In genomic region chr19:18711893-18712292, GRCh38 we compare ENCODE assay signal across 19 cellular contexts. TPM values are rescaled to one million over a fixed set of nuclear protein-coding genes. Genes with fewer than 3 reads are reported as not detected.
DNase-seq lines count a peak whose midpoint lies in the region; ATAC-seq, FAIRE-seq and TF ChIP-seq lines count a peak whose summit lies in the region.
"Had no signal": no experiment of that assay in that cellular context is flagged by ENCODE, and none has a peak within 500 bp of the region (broad histone marks: within the 10 kb centered on the region; RNA-seq: fewer than 3 reads in every experiment).

No MANE protein-coding gene starts in this region.

- no peak overlapping the region for H3K27ac Mint-ChIP-seq in WTC11
- H3K27ac Mint-ChIP-seq: CD4-positive, alpha-beta T cell had no signal

- no peak for DNase-seq in WTC11 (ENCODE audit: low spot score)
- no peak for DNase-seq in K562 (ENCODE audit: extremely low read depth in 1 of 4, low spot score in 3 of 4)
- DNase-seq in mesenchymal stem cell: no peak
- no peak for DNase-seq in HuH-7.5 (ENCODE audit: low spot score)
- DNase-seq in SIG-M5 treated with dmso at 0.1 percent for 504 hours (lab: John Stamatoyannopoulos, UW; ENCODE audit: unreplicated experiment): no peak
- DNase-seq: ACHN; AML-193; Caco-2; CD4-positive, alpha-beta T cell; KBM-7 had no signal

- H2BK120ac ChIP-seq in mesenchymal stem cell (ENCODE audit: low read depth, low read length): no peak overlapping the region

- H2AFZ ChIP-seq in K562 (ENCODE audit: low read depth, low read length) (no peak overlapping the region), mesenchymal stem cell (ENCODE audit: low read depth, low read length) (no peak overlapping the region)
- H2AFZ ChIP-seq: GM23248 had no signal

- H3K4me1 ChIP-seq in K562 (replicated peaks in 1 of 2; ENCODE audit: control insufficient read depth in 2 of 2, insufficient read depth in 2 of 2, low read length in 2 of 2): peaks cover 0 to 35% of the 10 kb centered on the region in 2 experiments; a peak in 2 of 5 replicates
- H3K4me1 ChIP-seq in mesenchymal stem cell (ENCODE audit: control insufficient read depth, insufficient read depth, low read depth, low read length): peaks cover 7% of the 10 kb centered on the region
- H3K4me1 ChIP-seq: Caco-2, HAP-1 had no signal

- ATAC-seq in WTC11: no peak
- no peak for ATAC-seq in K562
- ATAC-seq in GM21360 (IDR thresholded peaks at IDR 0.05; ENCODE audit: unreplicated experiment): no peak

- H3K9me1 ChIP-seq in K562 (ENCODE audit: control insufficient read depth, insufficient read depth, low read length): peaks cover 2% of the 10 kb centered on the region

- H3K9ac ChIP-seq in K562 (ENCODE audit: insufficient read depth in 1 of 2, low read depth in 2 of 2, low read length in 2 of 2) (no peak overlapping the region), mesenchymal stem cell (ENCODE audit: low read length) (peak overlapping the region; percentile 75)
- H3K9ac ChIP-seq: GM23248 had no signal

- H3K9me3 ChIP-seq in K562 (replicated peaks; ENCODE audit: control insufficient read depth, insufficient read depth, low read depth, low read length) (no peaks in the 10 kb centered on the region), mesenchymal stem cell (ENCODE audit: control insufficient read depth, low read length) (no peaks in the 10 kb centered on the region)
- H3K9me3 ChIP-seq: Caco-2, HAP-1 had no signal

- no peak overlapping the region for H2BK5ac ChIP-seq in mesenchymal stem cell (ENCODE audit: low read depth, low read length, poor library complexity, severe bottlenecking)

- H3K79me2 ChIP-seq in K562 (ENCODE audit: control insufficient read depth, insufficient read depth, low read length): 0 out of 3 replicates have a peak, but pooled peaks cover 4% of the 10 kb centered on the region

- FAIRE-seq in K562 (lab: Jason Lieb, UNC): peak; percentile 42
- FAIRE-seq: A204.1, D721Med, G401.6, GM12891, GM18507 had no signal

- CTCF ChIA-PET in WTC11 (lab: Charles Lee) (no interaction called here), K562 (lab: Yijun Ruan, JAX; ENCODE audit: low intra/inter-chr PET ratio) (no interaction called here)

- H2AK5ac ChIP-seq in mesenchymal stem cell (ENCODE audit: low read length, severe bottlenecking): no peak overlapping the region

- in situ Hi-C loops in K562 (cut with MboI): no loop called here

- no peak overlapping the region for H4K8ac ChIP-seq in mesenchymal stem cell (ENCODE audit: low read length)

- H3K36me3 Mint-ChIP-seq in WTC11: no peaks in the 10 kb centered on the region

- no peak overlapping the region for H3K14ac ChIP-seq in mesenchymal stem cell (ENCODE audit: low read length in 2 of 2)

- H3K36me3 ChIP-seq in K562 (ENCODE audit: control insufficient read depth, insufficient read depth, low read length) (no peaks in the 10 kb centered on the region), mesenchymal stem cell (ENCODE audit: control insufficient read depth in 1 of 2, insufficient read depth in 2 of 2, low read depth in 1 of 2, low read length in 2 of 2) (peaks cover 0 to 13% of the 10 kb centered on the region in 2 experiments)
- H3K36me3 ChIP-seq: HAP-1 had no signal

- H3K23ac ChIP-seq in mesenchymal stem cell (ENCODE audit: low read length in 2 of 2): no peak overlapping the region

- H3K27ac ChIP-seq in K562 (ENCODE audit: extremely low read depth, low read depth, low read length): no peak overlapping the region
- no peak overlapping the region for H3K27ac ChIP-seq in mesenchymal stem cell (ENCODE audit: low read length, poor library complexity, severe bottlenecking)
- H3K27ac ChIP-seq: C4-2B, GM23248 had no signal

- POLR2A ChIA-PET in WTC11 (lab: Charles Lee) (interaction anchor here (0.8 kb wide), 1 partner anchor 37 kb away, joined by 4 read pairs; no protein-coding TSS in a partner anchor), K562 (lab: Yijun Ruan, JAX) (interaction anchor here (0.6 kb wide), 1 partner anchor 283 kb away, joined by 3 read pairs; no protein-coding TSS in a partner anchor)

- H3K79me1 ChIP-seq in mesenchymal stem cell (replicated peaks; ENCODE audit: low read length, poor library complexity, severe bottlenecking): peaks cover 44% of the 10 kb centered on the region

- intact Hi-C loops in K562 (cut with micrococcal nuclease): no loop called here

- H3K27me3 Mint-ChIP-seq in WTC11 (ENCODE audit: low read depth): no peaks in the 10 kb centered on the region
- H3K27me3 Mint-ChIP-seq: CD4-positive, alpha-beta T cell had no signal

- no peak overlapping the region for H3K4ac ChIP-seq in mesenchymal stem cell (ENCODE audit: low read depth in 1 of 2, low read length in 2 of 2)

- 54% methylated on average over 3 of the region's 3 CpGs for WGBS in K562 (ENCODE audit: insufficient coverage, low coverage, missing lambda C conversion rate)
- WGBS in mesenchymal stem cell: 86% methylated on average over 3 of the region's 3 CpGs

- no peak overlapping the region for H3K4me3 Mint-ChIP-seq in WTC11
- H3K4me3 Mint-ChIP-seq: CD4-positive, alpha-beta T cell had no signal

- H3K4me1 Mint-ChIP-seq in WTC11: peaks cover 4% of the 10 kb centered on the region; the same call in 1 of the 2 replicates

- H3K4me3 ChIP-seq in K562 (no peak overlapping the region), mesenchymal stem cell (ENCODE audit: insufficient read depth in 1 of 2, low read depth in 1 of 2, low read length in 2 of 2) (no peak overlapping the region)
- H3K4me3 ChIP-seq: GM23248, HAP-1 had no signal

- no peak overlapping the region for H3K18ac ChIP-seq in mesenchymal stem cell (ENCODE audit: low read depth in 1 of 2, low read length in 2 of 2)

- no peak for TF ChIP-seq POLR2A in K562 (conservative IDR thresholded peaks at IDR 0.05)

- no peak overlapping the region for H2BK12ac ChIP-seq in mesenchymal stem cell (ENCODE audit: low read length in 2 of 2)

- H3K27me3 ChIP-seq in K562 (ENCODE audit: control insufficient read depth in 2 of 2, insufficient read depth in 2 of 2, low read length in 2 of 2): no peaks in the 10 kb centered on the region
- no peaks in the 10 kb centered on the region for H3K27me3 ChIP-seq in mesenchymal stem cell (ENCODE audit: control insufficient read depth in 1 of 2, insufficient read depth in 1 of 2, low read length in 2 of 2)

- H3K9me3 Mint-ChIP-seq in WTC11: no peaks in the 10 kb centered on the region
- H3K9me3 Mint-ChIP-seq: CD4-positive, alpha-beta T cell had no signal

- BruUV-seq in K562 (replicated peaks; lab: Mats Ljungman, UMichigan): no TSS peak

- TF ChIP-seq EP300 in K562 (IDR thresholded peaks at IDR 0.05; ENCODE audit: low read length): no peak

- H4K91ac ChIP-seq in mesenchymal stem cell (ENCODE audit: low read length): no peak overlapping the region

- TF ChIP-seq RAD21 in K562 (CRISPR knock-in tag; conservative IDR thresholded peaks at IDR 0.05 in 1 of 2, IDR thresholded peaks at IDR 0.05 in 1 of 2): no peak

- no peak overlapping the region for H2BK15ac ChIP-seq in mesenchymal stem cell (ENCODE audit: low read depth, poor library complexity, severe bottlenecking)

- H4K20me1 ChIP-seq in K562 (replicated peaks; ENCODE audit: control insufficient read depth, insufficient read depth, low read length): peaks cover 31% of the 10 kb centered on the region

- H3K4me2 ChIP-seq in K562 (ENCODE audit: insufficient read depth, low read length): no peak overlapping the region
- no peak overlapping the region for H3K4me2 ChIP-seq in mesenchymal stem cell (ENCODE audit: low read length, poor library complexity, severe bottlenecking)

- no peak for TF ChIP-seq CTCF in WTC11 (IDR thresholded peaks at IDR 0.05)
- TF ChIP-seq CTCF in K562 (IDR thresholded peaks at IDR 0.05 in 2 of 3, conservative IDR thresholded peaks at IDR 0.05 in 1 of 3; ENCODE audit: insufficient read depth in 2 of 3, low read depth in 1 of 3, low read length in 3 of 3): no peak

TF ChIP-seq in WTC11, 78 proteins besides CTCF, POLR2A, EP300 and RAD21 (continues in another document):
- 0 out of 2 replicates have a peak, but pooled peaks have one; percentile 12 for TF ChIP-seq ZNF121 (CRISPR knock-in tag; IDR thresholded peaks at IDR 0.05)

TF ChIP-seq in K562, 482 proteins besides CTCF, POLR2A, EP300 and RAD21:
- no peak for TF ChIP-seq HMGN3 (IDR thresholded peaks at IDR 0.05; ENCODE audit: borderline replicate concordance, extremely low read depth, insufficient read length, low read depth, low read length)
- peak; percentile 74 for TF ChIP-seq ZNF121 (CRISPR knock-in tag; conservative IDR thresholded peaks at IDR 0.05)

RNA-seq across cellular contexts. Expression of gene CRTC1, which starts 28.4 kb away (rescaled TPM):
- total RNA-seq in WTC11 (2021) (12.3 to 17.0 TPM (median 16.3 TPM) in 3 replicates), K562 (2014; rRNA removed) (1.5 and 1.6 TPM in 2 replicates), K562 (2014; rRNA removed; fragmentation: Illumina TruSeq; extraction: Trizol) (0.25 and 0.29 TPM in 2 replicates), K562 (2015; rRNA removed; fragmentation: Illumina TruSeq; extraction: Trizol) (0.83 and 1.3 TPM in 2 replicates), K562 (2021) (3.8 and 4.3 TPM in 2 replicates)
- total RNA-seq in K562 (2011; cell fraction: chromatin; rRNA removed; ENCODE audit: low replicate concordance): 2.4 and 9.1 TPM in 2 replicates
- 4.7 and 4.8 TPM in 2 replicates for total RNA-seq in K562 (2011; cell fraction: nucleolus; rRNA removed)
- total RNA-seq in K562 (2011; cell fraction: nucleoplasm; rRNA removed): 3.3 and 3.7 TPM in 2 replicates
- polyA plus RNA-seq in K562 (2011; rRNA removed) (0.36 and 0.47 TPM in 2 replicates), K562 (2014; fragmentation: Illumina TruSeq; extraction: Trizol) (1.2 and 1.7 TPM in 2 replicates), K562 (2014; fragmentation: Nextera tagmentation; extraction: Ambion mirVana) (not detected), K562 (2014; rRNA removed) (1.8 and 2.1 TPM in 2 replicates)
- polyA plus RNA-seq in K562 (2011; cell fraction: cytosol; rRNA removed): 0.37 and 0.76 TPM in 2 replicates
- polyA plus RNA-seq in K562 (2011; cell fraction: nucleus; rRNA removed): 3.5 and 10.4 TPM in 2 replicates
- polyA plus RNA-seq in K562 (2012): 2.9 and 5.1 TPM in 2 replicates
- 0.15 and 0.49 TPM in 2 replicates for polyA minus RNA-seq in K562 (2011; rRNA and poly(A)+ RNA removed)
- polyA minus RNA-seq in K562 (2011; cell fraction: cytosol; rRNA and poly(A)+ RNA removed): 0.48 TPM in 1 of 2 replicates, not detected in the other
- polyA minus RNA-seq in K562 (2011; cell fraction: nucleus; rRNA and poly(A)+ RNA removed): 1.9 and 3.4 TPM in 2 replicates
- polyA plus RNA-seq in mesenchymal stem cell (2013, experiment 1 of 2): 9.9 TPM
- polyA plus RNA-seq in mesenchymal stem cell (2013, experiment 2 of 2): 9.4 TPM

Comparison
In these comparisons a context has a peak if more than half of its experiments do, and no peak if none do; other contexts are left out.
1. Of the 49 proteins assayed by ChIP-seq in both K562 and WTC11: peak only in K562: none; only in WTC11: none; in both: ZNF121; in neither: 48.